18 cellular contexts compared by ENCODE assay signal in genomic region chr21:38775733-38776132, GRCh38. TPM values are rescaled to one million over a fixed set of nuclear protein-coding genes. Genes with fewer than 3 reads are reported as not detected.
A peak's percentile ranks its signal among the peaks of the same experiment; 100 is the strongest.
DNase-seq lines count a peak whose midpoint lies in the region; ATAC-seq, FAIRE-seq and TF ChIP-seq lines count a peak whose summit lies in the region.
"Had no signal": no experiment of that assay in that cellular context is flagged by ENCODE, and none has a peak within 500 bp of the region (broad histone marks: within the 10 kb centered on the region; RNA-seq: fewer than 3 reads in every experiment).

No MANE protein-coding gene starts in this region.

- no peak for ATAC-seq in body of pancreas

- DNase-seq in RCC 7860 (ENCODE audit: low spot score) = peak; percentile 63
- DNase-seq in fibroblast of mammary gland (ENCODE audit: low read depth) = peak; percentile 31
- DNase-seq in suprapubic skin (ENCODE audit: low spot score in 2 of 2) = no peak
- no peak for DNase-seq in H7
- DNase-seq in NCI-H2227 (lab: John Stamatoyannopoulos, UW; ENCODE audit: unreplicated experiment) = no peak
- DNase-seq in body of pancreas = no peak
- DNase-seq: DMS 273 treated with DMSO at 0.1 percent for 48 hours, DND-41, Karpas-422, NCI-H1105 treated with DMSO at 0.1 percent for 48 hours, NCI-H1694, NCI-H2227 treated with DMSO at 0.1 percent for 48 hours, NCI-H510A treated with DMSO at 0.1 percent for 48 hours, PC-9, SJCRH30 had no signal

- TF ChIP-seq POLR2A in suprapubic skin (IDR thresholded peaks at IDR 0.05) (no peak), body of pancreas (IDR thresholded peaks at IDR 0.05) (no peak)

- no peak for TF ChIP-seq CTCF in HEK293 (tag by site-specific recombination; IDR thresholded peaks at IDR 0.05)
- TF ChIP-seq CTCF in fibroblast of mammary gland (conservative IDR thresholded peaks at IDR 0.05; ENCODE audit: control insufficient read depth, insufficient read depth, low read depth, low read length) = no peak
- TF ChIP-seq CTCF in suprapubic skin (IDR thresholded peaks at IDR 0.05) = no peak
- no peak for TF ChIP-seq CTCF in body of pancreas (IDR thresholded peaks at IDR 0.05)

- H3K27ac ChIP-seq in HEK293 (ENCODE audit: extremely low read depth, low read depth, low read length) (no peak overlapping the region), suprapubic skin (peak overlapping the region; percentile 7), body of pancreas (no peak overlapping the region)
- H3K27ac ChIP-seq: PC-9, SJCRH30 had no signal

- 72% methylated on average over 5 of the region's 5 CpGs for WGBS in suprapubic skin
- 73 to 77% methylated on average over 5 of the region's 5 CpGs for WGBS in body of pancreas, 2 donors

- peak; percentile 81 for FAIRE-seq in RCC 7860 (lab: Jason Lieb, UNC)
- FAIRE-seq: G401.6, HTR-8/SVneo had no signal

- H3K9me3 ChIP-seq in HEK293 (ENCODE audit: control insufficient read depth, insufficient read depth, low read depth, low read length) (no peaks in the 10 kb centered on the region), suprapubic skin (peaks cover 3% of the 10 kb centered on the region), body of pancreas (no peaks in the 10 kb centered on the region)

- no peaks in the 10 kb centered on the region; the same call in 1 of the 2 replicates for H3K4me1 ChIP-seq in HEK293 (ENCODE audit: control insufficient read depth, insufficient read depth, low read length)
- H3K4me1 ChIP-seq in suprapubic skin = peaks cover 25% of the 10 kb centered on the region
- H3K4me1 ChIP-seq in body of pancreas = peaks cover 4% of the 10 kb centered on the region

- H3K27me3 ChIP-seq in suprapubic skin = no peaks in the 10 kb centered on the region
- H3K27me3 ChIP-seq in H7 (ENCODE audit: control insufficient read depth, insufficient read depth, low read length) = no peaks in the 10 kb centered on the region; the same call in 1 of the 2 replicates
- H3K27me3 ChIP-seq in body of pancreas = no peaks in the 10 kb centered on the region
- H3K27me3 ChIP-seq: SJCRH30 had no signal

- H3K36me3 ChIP-seq in HEK293 (ENCODE audit: control insufficient read depth in 2 of 2, insufficient read depth in 1 of 2, low read length in 2 of 2) = no peaks in the 10 kb centered on the region
- H3K36me3 ChIP-seq in suprapubic skin = no peaks in the 10 kb centered on the region
- H3K36me3 ChIP-seq in H7 (replicated peaks; ENCODE audit: control insufficient read depth, insufficient read depth, low read length) = no peaks in the 10 kb centered on the region
- no peaks in the 10 kb centered on the region for H3K36me3 ChIP-seq in body of pancreas (replicated peaks in 1 of 2; ENCODE audit: insufficient read depth in 1 of 2, low read depth in 2 of 2)
- H3K36me3 ChIP-seq: SJCRH30 had no signal

- H3K4me3 ChIP-seq in HEK293 (ENCODE audit: low read depth, low read length) (no peak overlapping the region), fibroblast of mammary gland (ENCODE audit: control insufficient read depth, low read depth, low read length) (no peak overlapping the region), suprapubic skin (no peak overlapping the region), H7 (ENCODE audit: insufficient read depth, low read depth, low read length) (no peak overlapping the region), body of pancreas (no peak overlapping the region)
- H3K4me3 ChIP-seq: PC-9, SJCRH30 had no signal

- TF ChIP-seq EP300 in suprapubic skin (IDR thresholded peaks at IDR 0.05) = no peak

- POLR2A ChIA-PET in HEK293 (lab: Yijun Ruan, JAX) = interaction anchor here (0.5 kb wide), 1 partner anchor 12 kb away, joined by 3 read pairs; no protein-coding TSS in a partner anchor

- intact Hi-C loops in body of pancreas (cut with DNase I) = no loop called here

- CTCF ChIA-PET in HEK293 (lab: Yijun Ruan, JAX) = interaction anchor here (0.6 kb wide), 1 partner anchor 22 kb away, joined by 4 read pairs; no protein-coding TSS in a partner anchor

TF ChIP-seq in HEK293, 187 proteins besides CTCF, POLR2A, EP300 and RAD21:
- TF ChIP-seq KLF16 (tag by site-specific recombination; IDR thresholded peaks at IDR 0.05) (no peak), SP7 (tag by site-specific recombination; IDR thresholded peaks at IDR 0.05) (peak; percentile 41; the same call in 1 of the 2 replicates)

RNA-seq across cellular contexts. Expression of gene ETS2, which starts 30.0 kb away (rescaled TPM):
- total RNA-seq in suprapubic skin (100 to 1,000 TPM; 198 to 510 (median 416) TPM), body of pancreas (10 to 100 TPM; 17.9 to 25.7 TPM)
- 47.9 and 52.2 TPM in 2 replicates for total RNA-seq in H7 (2014; rRNA removed; shearing (Covaris generic))

Comparison
In these comparisons a context has a peak if more than half of its experiments do, and no peak if none do; other contexts are left out.
1. DNase-seq: peak in RCC 7860 (single experiment) and fibroblast of mammary gland (single experiment); none in suprapubic skin (0 of 2), H7 (single experiment), NCI-H2227 (single experiment) and body of pancreas (0 of 4).